In genomic region chr1:54950361-54951163, GRCh38 we compare ENCODE assay signal across 1 cellular context.
TF ChIP-seq lines count a peak whose summit lies in the region.

No MANE protein-coding gene starts in this region.

TF ChIP-seq in K562, 482 proteins besides CTCF, POLR2A, EP300 and RAD21 (continued from another document and continues in another):
- TF ChIP-seq ZNF318 (IDR thresholded peaks at IDR 0.05; ENCODE audit: borderline replicate concordance in 1 of 2, low read depth in 1 of 2) = no peak
- no peak for TF ChIP-seq SRF (CRISPR knock-in tag; IDR thresholded peaks at IDR 0.05)
- no peak for TF ChIP-seq BACH1 (tag; IDR thresholded peaks at IDR 0.05)
- peak; percentile 20; the same call in 1 of the 2 replicates for TF ChIP-seq ATF7 (IDR thresholded peaks at IDR 0.05)
- no peak for TF ChIP-seq ATF1 (CRISPR knock-in tag; IDR thresholded peaks at IDR 0.05)
- no peak for TF ChIP-seq ATF1 (tag; IDR thresholded peaks at IDR 0.05)
- no peak for TF ChIP-seq ZNF444 (CRISPR knock-in tag; IDR thresholded peaks at IDR 0.05)
- peak; percentile 62; the same call in 1 of the 2 replicates for TF ChIP-seq CC2D1A (IDR thresholded peaks at IDR 0.05)
- TF ChIP-seq MYC (IDR thresholded peaks at IDR 0.05; ENCODE audit: low read depth, low read length) = 0 out of 2 replicates have a peak, but pooled peaks have one; percentile 14
- TF ChIP-seq MYC (CRISPR knock-in tag; IDR thresholded peaks at IDR 0.05; ENCODE audit: borderline replicate concordance, low read depth) = peak; percentile 36; the same call in 1 of the 2 replicates
- no peak for TF ChIP-seq LARP7 (IDR thresholded peaks at IDR 0.05)
- TF ChIP-seq MEIS2 (IDR thresholded peaks at IDR 0.05; ENCODE audit: partially characterized antibody) = peak; percentile 34
- peak; percentile 34; the same call in 1 of the 2 replicates for TF ChIP-seq CREM (IDR thresholded peaks at IDR 0.05; ENCODE audit: low read depth)
- TF ChIP-seq E2F1 (CRISPR knock-in tag; IDR thresholded peaks at IDR 0.05) = no peak
- 0 out of 2 replicates have a peak, but pooled peaks have one; percentile 32 for TF ChIP-seq RB1 (IDR thresholded peaks at IDR 0.05; ENCODE audit: low read depth)
- no peak for TF ChIP-seq ETS2 (tag; IDR thresholded peaks at IDR 0.05; ENCODE audit: borderline replicate concordance, poor library complexity, severe bottlenecking)
- peak; percentile 35 for TF ChIP-seq CEBPB (tag; IDR thresholded peaks at IDR 0.05)
- peak; percentile 33; the same call in 1 of the 2 replicates for TF ChIP-seq CTBP1 (IDR thresholded peaks at IDR 0.05; ENCODE audit: borderline replicate concordance)
- no peak for TF ChIP-seq ARNT (IDR thresholded peaks at IDR 0.05)
- TF ChIP-seq ZNF551 (CRISPR knock-in tag; IDR thresholded peaks at IDR 0.05) = no peak
- no peak for TF ChIP-seq ZBED1 (IDR thresholded peaks at IDR 0.05)
- TF ChIP-seq SMAD3 (CRISPR knock-in tag; conservative IDR thresholded peaks at IDR 0.05) = no peak
- TF ChIP-seq L3MBTL2 (IDR thresholded peaks at IDR 0.05) = 0 out of 2 replicates have a peak, but pooled peaks have one; percentile 19
- 0 out of 2 replicates have a peak, but pooled peaks have one; percentile 20 for TF ChIP-seq ARID2 (IDR thresholded peaks at IDR 0.05)
- no peak for TF ChIP-seq CBX3 (IDR thresholded peaks at IDR 0.05; ENCODE audit: borderline replicate concordance in 1 of 2, low read length in 2 of 2)
- TF ChIP-seq FOXK2 (conservative IDR thresholded peaks at IDR 0.05 in 1 of 2, IDR thresholded peaks at IDR 0.05 in 1 of 2; ENCODE audit: low read depth in 2 of 2) = 0 out of 4 replicates have a peak, but pooled peaks of 1 of the 2 experiments have one; percentile 33
- no peak for TF ChIP-seq TRIM24 (IDR thresholded peaks at IDR 0.05)
- TF ChIP-seq SFPQ (IDR thresholded peaks at IDR 0.05; ENCODE audit: low read depth, low read length) = no peak
- TF ChIP-seq ZNF740 (CRISPR knock-in tag; IDR thresholded peaks at IDR 0.05) = no peak
- no peak for TF ChIP-seq ZNF740 (tag; IDR thresholded peaks at IDR 0.05)
- peak; percentile 35; the same call in 1 of the 2 replicates for TF ChIP-seq ESRRA (IDR thresholded peaks at IDR 0.05; ENCODE audit: borderline replicate concordance, low read depth)
- TF ChIP-seq TGIF2 (CRISPR knock-in tag; IDR thresholded peaks at IDR 0.05) = no peak
- no peak for TF ChIP-seq ZNF699 (CRISPR knock-in tag; IDR thresholded peaks at IDR 0.05; ENCODE audit: insufficient replicate concordance)
- no peak for TF ChIP-seq NEUROD1 (IDR thresholded peaks at IDR 0.05; ENCODE audit: borderline replicate concordance, low read depth, low read length, partially characterized antibody)
- no peak for TF ChIP-seq ZNF518B (CRISPR knock-in tag; IDR thresholded peaks at IDR 0.05)
- no peak for TF ChIP-seq TCFL5 (CRISPR knock-in tag; conservative IDR thresholded peaks at IDR 0.05)
- no peak for TF ChIP-seq ZNF398 (CRISPR knock-in tag; IDR thresholded peaks at IDR 0.05)
- peak; percentile 82 for TF ChIP-seq NFIC (IDR thresholded peaks at IDR 0.05)
- TF ChIP-seq CLOCK (CRISPR knock-in tag; IDR thresholded peaks at IDR 0.05; ENCODE audit: borderline replicate concordance) = no peak
- no peak for TF ChIP-seq SMARCB1 (IDR thresholded peaks at IDR 0.05; ENCODE audit: insufficient read length, low read depth)
- peak; percentile 56; the same call in 1 of the 2 replicates for TF ChIP-seq MTA3 (IDR thresholded peaks at IDR 0.05; ENCODE audit: borderline replicate concordance)
